In the genomic region with DNA sequence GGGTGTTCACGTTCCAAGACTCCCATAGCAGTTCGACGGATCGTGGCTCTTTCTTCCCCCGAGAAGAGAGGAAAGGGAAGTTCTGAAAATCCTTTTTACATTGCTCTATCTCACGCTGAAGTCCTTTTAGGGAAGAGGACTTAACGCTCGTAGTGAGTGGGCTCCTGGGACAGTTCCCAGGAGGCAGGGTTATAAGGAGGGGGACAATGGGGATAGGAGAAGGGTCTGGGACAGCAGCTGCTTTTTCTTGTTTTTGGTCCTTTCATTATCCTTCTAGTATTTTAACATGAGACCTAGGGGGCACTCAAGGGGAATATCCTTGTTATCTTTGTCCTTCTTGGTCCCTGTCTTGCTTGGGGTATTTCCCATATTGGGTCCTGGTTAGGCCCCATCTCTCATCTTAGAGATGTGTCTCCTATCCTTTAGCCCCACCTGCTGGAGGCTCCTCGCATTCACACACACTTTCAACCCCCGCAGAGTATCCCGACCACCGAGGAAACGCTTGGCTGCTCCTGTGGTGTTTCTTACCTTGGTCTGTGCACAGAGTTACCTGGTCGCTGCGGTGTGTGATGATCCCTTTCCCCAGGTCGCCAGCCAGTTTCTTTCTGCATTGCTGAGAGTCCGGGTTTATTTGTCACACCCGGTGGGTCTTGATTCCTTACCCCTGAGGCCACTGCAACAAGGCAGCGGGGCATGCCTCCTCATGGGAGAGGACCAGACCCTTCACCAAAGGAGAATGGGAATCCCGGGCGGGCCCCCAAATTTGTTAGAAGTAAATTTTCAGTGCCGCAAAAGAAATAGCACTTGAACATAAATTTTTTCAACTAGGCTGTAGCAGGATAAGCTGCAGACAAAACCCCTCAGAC, we compare ENCODE assay signal across 8 cellular contexts. TPM values are rescaled to one million over a fixed set of nuclear protein-coding genes. Genes with fewer than 3 reads are reported as not detected.
DNase-seq lines count a peak whose midpoint lies in the region; ATAC-seq and TF ChIP-seq lines count a peak whose summit lies in the region.

No MANE protein-coding gene starts in this region.

- DNase-seq in GM13976 (ENCODE audit: low spot score) (peak; percentile 66), NCI-H2107 treated with DMSO at 0.1 percent for 48 hours (lab: John Stamatoyannopoulos, UW; ENCODE audit: unreplicated experiment) (peak; percentile 16), dermis blood vessel endothelial cell (peak; percentile 82), medulla oblongata (ENCODE audit: extremely low spot score) (peak; percentile 71)
- DNase-seq in activated CD4-positive, alpha-beta T cell treated with anti-CD3 and anti-CD28 coated beads for 4 hours, result peak; percentile 21 to 46
- DNase-seq in stimulated activated CD8-positive, alpha-beta memory T cell treated with anti-CD3 and anti-CD28 coated beads, Interleukin-2, amount 100 ng/mL, for 1 hour (ENCODE audit: low read depth in 2 of 2), result peak; percentile 15 to 26

- H3K27ac ChIP-seq in 22Rv1, result no peak overlapping the region

- in situ Hi-C loops in GM13976 (cut with MboI; ENCODE audit: low sequenced_read_pairs, unreplicated experiment), result no loop called here

- peak; percentile 90 for ATAC-seq in HG02885 (IDR thresholded peaks at IDR 0.05; ENCODE audit: poor library complexity, unreplicated experiment)

- TF ChIP-seq CTCF in 22Rv1 (IDR thresholded peaks at IDR 0.05) (peak; percentile 95), GM13976 (IDR thresholded peaks at IDR 0.05; ENCODE audit: borderline replicate concordance, control extremely low read depth, extremely low read depth, insufficient read depth, missing control alignments) (peak; percentile 69)

RNA-seq across cellular contexts. Expression of a gene that starts 29.7 kb away (rescaled TPM):
- total RNA-seq in dermis blood vessel endothelial cell, result 52.8 and 58.3 TPM in 2 replicates

Comparison
In these comparisons a context has a peak if more than half of its experiments do, and no peak if none do; other contexts are left out.
1. DNase-seq: peak in every context shown above with its lines; median percentile 82 in dermis blood vessel endothelial cell; 71 in medulla oblongata; 66 in GM13976; 34 in activated CD4-positive, alpha-beta T cell treated with anti-CD3 and anti-CD28 coated beads for 4 hours; 20 in stimulated activated CD8-positive, alpha-beta memory T cell treated with anti-CD3 and anti-CD28 coated beads, Interleukin-2, amount 100 ng/mL, for 1 hour; 16 in NCI-H2107 treated with DMSO at 0.1 percent for 48 hours.